Comparison of ENCODE assay signal across 8 cellular contexts in genomic region chr22:30356392-30357230, GRCh38. TPM values are rescaled to one million over a fixed set of nuclear protein-coding genes. Genes with fewer than 3 reads are reported as not detected.
DNase-seq lines count a peak whose midpoint lies in the region; TF ChIP-seq lines count a peak whose summit lies in the region.

CCDC157 (plus strand) TSS chr22:30357007; CDS start chr22:30366001, 8,994 bp downstream.
SF3A1 (minus strand) TSS chr22:30356894; CDS start chr22:30356792, 102 bp downstream.

- 0% methylated on average over 23 of the region's 93 CpGs for WGBS in suprapubic skin

- no peak for TF ChIP-seq CTCF in HFF-Myc (IDR thresholded peaks at IDR 0.05; ENCODE audit: low read depth, low read length, missing control alignments)
- TF ChIP-seq CTCF in suprapubic skin (IDR thresholded peaks at IDR 0.05) = no peak

- H3K27ac ChIP-seq in SK-N-MC (peak within 1 kb of the TSS; percentile 66), suprapubic skin (peak within 1 kb of the TSS; percentile 99)

- peaks cover 26% of the 10 kb centered on the region for H3K36me3 ChIP-seq in SK-N-MC (ENCODE audit: insufficient read depth, low read length)
- peaks cover 15% of the 10 kb centered on the region for H3K36me3 ChIP-seq in suprapubic skin

- no peaks in the 10 kb centered on the region for H3K27me3 ChIP-seq in suprapubic skin

- H3K4me3 ChIP-seq in GM08714 (ENCODE audit: low read length) = peak within 1 kb of the TSS; percentile 93
- peak within 1 kb of the TSS; percentile 78 for H3K4me3 ChIP-seq in HFF-Myc (replicated peaks; ENCODE audit: low read depth, low read length)
- H3K4me3 ChIP-seq in SK-N-MC = peak within 1 kb of the TSS; percentile 86
- peak within 1 kb of the TSS; percentile 97 for H3K4me3 ChIP-seq in suprapubic skin

- H3K9me3 ChIP-seq in SK-N-MC (ENCODE audit: low read depth, low read length) = no peaks in the 10 kb centered on the region
- no peaks in the 10 kb centered on the region for H3K9me3 ChIP-seq in suprapubic skin

- H3K27me3 Mint-ChIP-seq in activated naive CD4-positive, alpha-beta T cell treated with anti-CD3 and anti-CD28 coated beads, Interleukin-2, amount 50 U/mL, for 24 hours = no peaks in the 10 kb centered on the region

- TF ChIP-seq POLR2A in suprapubic skin (IDR thresholded peaks at IDR 0.05) = peak; percentile 89 to 91

- H3K4me1 ChIP-seq in suprapubic skin = peaks cover 33% of the 10 kb centered on the region

- TF ChIP-seq EP300 in suprapubic skin (IDR thresholded peaks at IDR 0.05) = no peak

- DNase-seq in HFF-Myc (ENCODE audit: extremely low read depth, low read depth) = peak; percentile 39
- DNase-seq in MV-4-11 (lab: John Stamatoyannopoulos, UW) = peak; percentile 79
- DNase-seq in SK-N-MC (ENCODE audit: low read depth, low spot score) = no peak
- peak; percentile 73 for DNase-seq in glomerular endothelial cell (ENCODE audit: extremely low read depth, low read depth, low spot score)
- DNase-seq in occipital lobe (lab: John Stamatoyannopoulos, UW) = peak; percentile 88
- peak; percentile 89 to 91 for DNase-seq in suprapubic skin (ENCODE audit: low spot score in 2 of 2)

- peak within 1 kb of the TSS; percentile 94 for H3K9ac ChIP-seq in SK-N-MC (ENCODE audit: insufficient read length)

- H3K27ac Mint-ChIP-seq in activated naive CD4-positive, alpha-beta T cell treated with anti-CD3 and anti-CD28 coated beads, Interleukin-2, amount 50 U/mL, for 24 hours = peak within 1 kb of the TSS; percentile 95

- peak within 1 kb of the TSS; percentile 94 for H3K4me3 Mint-ChIP-seq in activated naive CD4-positive, alpha-beta T cell treated with anti-CD3 and anti-CD28 coated beads, Interleukin-2, amount 50 U/mL, for 24 hours

- H3K4me1 Mint-ChIP-seq in activated naive CD4-positive, alpha-beta T cell treated with anti-CD3 and anti-CD28 coated beads, Interleukin-2, amount 50 U/mL, for 24 hours = peaks cover 53% of the 10 kb centered on the region

- H3K36me3 Mint-ChIP-seq in activated naive CD4-positive, alpha-beta T cell treated with anti-CD3 and anti-CD28 coated beads, Interleukin-2, amount 50 U/mL, for 24 hours = peaks cover 11% of the 10 kb centered on the region

- H3K9me3 Mint-ChIP-seq in activated naive CD4-positive, alpha-beta T cell treated with anti-CD3 and anti-CD28 coated beads, Interleukin-2, amount 50 U/mL, for 24 hours = no peaks in the 10 kb centered on the region

RNA-seq across cellular contexts. Expression of gene CCDC157, which starts in this region (rescaled TPM):
- total RNA-seq in glomerular endothelial cell (1.8 and 2.5 TPM in 2 replicates), occipital lobe (5.6 TPM), suprapubic skin (1 to 10 TPM; 2.2 to 4.7 (median 3.1) TPM)

RNA-seq across cellular contexts. Expression of gene SF3A1, which starts in this region (rescaled TPM):
- total RNA-seq in glomerular endothelial cell (75.7 and 116 TPM in 2 replicates), occipital lobe (16.1 TPM), suprapubic skin (100 to 1,000 TPM; 112 to 208 (median 152) TPM)
